Comparison of ENCODE assay signal across 1 cellular context in genomic region chr2:159177357-159177756, GRCh38.
TF ChIP-seq lines count a peak whose summit lies in the region.

No MANE protein-coding gene starts in this region.

TF ChIP-seq in IMR-90, 13 proteins besides CTCF, POLR2A, EP300 and RAD21 (continued from another document):
- TF ChIP-seq, protein P1, sequence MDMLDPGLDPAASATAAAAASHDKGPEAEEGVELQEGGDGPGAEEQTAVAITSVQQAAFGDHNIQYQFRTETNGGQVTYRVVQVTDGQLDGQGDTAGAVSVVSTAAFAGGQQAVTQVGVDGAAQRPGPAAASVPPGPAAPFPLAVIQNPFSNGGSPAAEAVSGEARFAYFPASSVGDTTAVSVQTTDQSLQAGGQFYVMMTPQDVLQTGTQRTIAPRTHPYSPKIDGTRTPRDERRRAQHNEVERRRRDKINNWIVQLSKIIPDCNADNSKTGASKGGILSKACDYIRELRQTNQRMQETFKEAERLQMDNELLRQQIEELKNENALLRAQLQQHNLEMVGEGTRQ (IDR thresholded peaks at IDR 0.05; ENCODE audit: low read depth, low read length) = no peak
- TF ChIP-seq FOS (IDR thresholded peaks at IDR 0.05; ENCODE audit: low read depth, low read length) = no peak
- peak; percentile 37; the same call in 1 of the 2 replicates for TF ChIP-seq MAFK (IDR thresholded peaks at IDR 0.05; ENCODE audit: low read depth, low read length)
- TF ChIP-seq, protein P2, sequence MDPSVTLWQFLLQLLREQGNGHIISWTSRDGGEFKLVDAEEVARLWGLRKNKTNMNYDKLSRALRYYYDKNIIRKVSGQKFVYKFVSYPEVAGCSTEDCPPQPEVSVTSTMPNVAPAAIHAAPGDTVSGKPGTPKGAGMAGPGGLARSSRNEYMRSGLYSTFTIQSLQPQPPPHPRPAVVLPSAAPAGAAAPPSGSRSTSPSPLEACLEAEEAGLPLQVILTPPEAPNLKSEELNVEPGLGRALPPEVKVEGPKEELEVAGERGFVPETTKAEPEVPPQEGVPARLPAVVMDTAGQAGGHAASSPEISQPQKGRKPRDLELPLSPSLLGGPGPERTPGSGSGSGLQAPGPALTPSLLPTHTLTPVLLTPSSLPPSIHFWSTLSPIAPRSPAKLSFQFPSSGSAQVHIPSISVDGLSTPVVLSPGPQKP (IDR thresholded peaks at IDR 0.05; ENCODE audit: borderline replicate concordance, low read depth, low read length) = no peak
- TF ChIP-seq NFE2L2 (IDR thresholded peaks at IDR 0.05; ENCODE audit: low read depth, low read length) = no peak
TF ChIP-seq in IMR-90: peak in this region for 1.
